Comparison of ENCODE assay signal across 8 cellular contexts in genomic region chr17:72151565-72152391, GRCh38. TPM values are rescaled to one million over a fixed set of nuclear protein-coding genes. Genes with fewer than 3 reads are reported as not detected.
DNase-seq lines count a peak whose midpoint lies in the region; ATAC-seq and TF ChIP-seq lines count a peak whose summit lies in the region.

No MANE protein-coding gene starts in this region.

- TF ChIP-seq CTCF in mammary epithelial cell (conservative IDR thresholded peaks at IDR 0.05 in 1 of 2, IDR thresholded peaks at IDR 0.05 in 1 of 2; ENCODE audit: extremely low read depth in 1 of 2, insufficient read depth in 1 of 2, low read depth in 1 of 2, low read length in 2 of 2): no peak

- no peaks in the 10 kb centered on the region for H3K9me3 Mint-ChIP-seq in activated CD4-positive, alpha-beta T cell treated with anti-CD3 and anti-CD28 coated beads, Interleukin-2, amount 10 ng/mL, durations not matched to agents 24 days and 14 days

- peaks cover 9% of the 10 kb centered on the region for H3K4me1 ChIP-seq in mammary epithelial cell (ENCODE audit: insufficient read depth, low read length)

- no peaks in the 10 kb centered on the region for H3K9me3 ChIP-seq in mammary epithelial cell (replicated peaks; ENCODE audit: insufficient read depth, low read length)

- peak; percentile 94 for ATAC-seq in left lobe of liver
- ATAC-seq in HG03460 (IDR thresholded peaks at IDR 0.05; ENCODE audit: unreplicated experiment): no peak

- CTCF ChIA-PET in mammary epithelial cell (lab: Charles Lee; ENCODE audit: low non-redundant PET): no interaction called here

- H3K27ac Mint-ChIP-seq in activated CD4-positive, alpha-beta T cell treated with anti-CD3 and anti-CD28 coated beads, Interleukin-2, amount 10 ng/mL, durations not matched to agents 24 days and 14 days: no peak overlapping the region

- H3K9ac ChIP-seq in mammary epithelial cell (ENCODE audit: insufficient read depth, low read length): no peak overlapping the region

- no peak overlapping the region for H3K4me3 Mint-ChIP-seq in activated CD4-positive, alpha-beta T cell treated with anti-CD3 and anti-CD28 coated beads, Interleukin-2, amount 10 ng/mL, durations not matched to agents 24 days and 14 days

- intact Hi-C loops in mammary epithelial cell (cut with micrococcal nuclease): no loop called here
- intact Hi-C loops in activated CD4-positive, alpha-beta T cell treated with anti-CD3 and anti-CD28 coated beads, Interleukin-2, amount 10 ng/mL, durations not matched to agents 24 days and 14 days (cut with micrococcal nuclease): no loop called here

- no peak overlapping the region for H2AFZ ChIP-seq in mammary epithelial cell (ENCODE audit: low read depth, low read length)

- 28% methylated on average over 7 of the region's 11 CpGs for WGBS in mammary epithelial cell (ENCODE audit: low coverage, missing lambda C conversion rate)

- no peaks in the 10 kb centered on the region for H3K36me3 Mint-ChIP-seq in activated CD4-positive, alpha-beta T cell treated with anti-CD3 and anti-CD28 coated beads, Interleukin-2, amount 10 ng/mL, durations not matched to agents 24 days and 14 days (ENCODE audit: low read depth)

- dilution Hi-C loops in mammary epithelial cell (cut with HindIII; ENCODE audit: low sequenced_read_pairs): no loop called here

- in situ Hi-C loops in mammary epithelial cell (cut with MboI; ENCODE audit: low sequenced_read_pairs in 2 of 2): no loop called here

- no TSS peak for BruUV-seq in mammary epithelial cell (replicated peaks; lab: Mats Ljungman, UMichigan)

- DNase-seq in DMS153 (lab: John Stamatoyannopoulos, UW) (peak; percentile 38), DMS153 treated with DMSO at 0.1 percent for 48 hours (lab: John Stamatoyannopoulos, UW; ENCODE audit: unreplicated experiment) (no peak), mammary epithelial cell (peak; percentile 40), left lobe of liver (ENCODE audit: low spot score) (peak; percentile 73), ureter (ENCODE audit: low spot score) (peak; percentile 58), NCI-H2081 treated with DMSO at 0.1 percent for 48 hours (lab: John Stamatoyannopoulos, UW) (no peak)
- no peak for DNase-seq in activated CD4-positive, alpha-beta T cell treated with anti-CD3 and anti-CD28 coated beads, Interleukin-2, amount 10 ng/mL, durations not matched to agents 24 days and 14 days

- H3K4me2 ChIP-seq in mammary epithelial cell (ENCODE audit: insufficient read depth, low read depth, low read length): no peak overlapping the region

- no peaks in the 10 kb centered on the region for H3K36me3 ChIP-seq in mammary epithelial cell (ENCODE audit: insufficient read depth, low read length)

- H3K79me2 ChIP-seq in mammary epithelial cell (ENCODE audit: insufficient read depth, low read length): no peaks in the 10 kb centered on the region

- H4K20me1 ChIP-seq in mammary epithelial cell (ENCODE audit: insufficient read depth, low read length): no peaks in the 10 kb centered on the region

- H3K27me3 Mint-ChIP-seq in activated CD4-positive, alpha-beta T cell treated with anti-CD3 and anti-CD28 coated beads, Interleukin-2, amount 10 ng/mL, durations not matched to agents 24 days and 14 days: no peaks in the 10 kb centered on the region

- no peak overlapping the region for H3K4me3 ChIP-seq in mammary epithelial cell (replicated peaks in 1 of 3; ENCODE audit: insufficient read depth in 1 of 3, low read depth in 2 of 3, low read length in 3 of 3)

- H3K27me3 ChIP-seq in mammary epithelial cell (ENCODE audit: insufficient read depth, low read length): no peaks in the 10 kb centered on the region

- no peaks in the 10 kb centered on the region for H3K4me1 Mint-ChIP-seq in activated CD4-positive, alpha-beta T cell treated with anti-CD3 and anti-CD28 coated beads, Interleukin-2, amount 10 ng/mL, durations not matched to agents 24 days and 14 days

- no peak overlapping the region for H3K27ac ChIP-seq in mammary epithelial cell (ENCODE audit: insufficient read depth, low read depth, low read length)

RNA-seq across cellular contexts. Expression of gene SOX9, which starts 31.0 kb away (rescaled TPM):
- 10 to 100 TPM; 77.4 to 81.9 TPM for total RNA-seq in mammary epithelial cell
- polyA plus RNA-seq in mammary epithelial cell: 31.6 TPM
- polyA minus RNA-seq in mammary epithelial cell: 33.8 TPM
- total RNA-seq in left lobe of liver: 2.1 TPM
- total RNA-seq in ureter: 21.4 TPM
- total RNA-seq in activated CD4-positive, alpha-beta T cell treated with anti-CD3 and anti-CD28 coated beads, Interleukin-2, amount 10 ng/mL, durations not matched to agents 24 days and 14 days: not detected in 2 replicates

Comparison
In these comparisons a context has a peak if more than half of its experiments do, and no peak if none do; other contexts are left out.
1. DNase-seq: peak in DMS153 (single experiment), mammary epithelial cell (single experiment), left lobe of liver (single experiment) and ureter (single experiment); none in DMS153 treated with DMSO at 0.1 percent for 48 hours (single experiment), activated CD4-positive, alpha-beta T cell treated with anti-CD3 and anti-CD28 coated beads, Interleukin-2, amount 10 ng/mL, durations not matched to agents 24 days and 14 days (single experiment) and NCI-H2081 treated with DMSO at 0.1 percent for 48 hours (single experiment).